In the genomic region with DNA sequence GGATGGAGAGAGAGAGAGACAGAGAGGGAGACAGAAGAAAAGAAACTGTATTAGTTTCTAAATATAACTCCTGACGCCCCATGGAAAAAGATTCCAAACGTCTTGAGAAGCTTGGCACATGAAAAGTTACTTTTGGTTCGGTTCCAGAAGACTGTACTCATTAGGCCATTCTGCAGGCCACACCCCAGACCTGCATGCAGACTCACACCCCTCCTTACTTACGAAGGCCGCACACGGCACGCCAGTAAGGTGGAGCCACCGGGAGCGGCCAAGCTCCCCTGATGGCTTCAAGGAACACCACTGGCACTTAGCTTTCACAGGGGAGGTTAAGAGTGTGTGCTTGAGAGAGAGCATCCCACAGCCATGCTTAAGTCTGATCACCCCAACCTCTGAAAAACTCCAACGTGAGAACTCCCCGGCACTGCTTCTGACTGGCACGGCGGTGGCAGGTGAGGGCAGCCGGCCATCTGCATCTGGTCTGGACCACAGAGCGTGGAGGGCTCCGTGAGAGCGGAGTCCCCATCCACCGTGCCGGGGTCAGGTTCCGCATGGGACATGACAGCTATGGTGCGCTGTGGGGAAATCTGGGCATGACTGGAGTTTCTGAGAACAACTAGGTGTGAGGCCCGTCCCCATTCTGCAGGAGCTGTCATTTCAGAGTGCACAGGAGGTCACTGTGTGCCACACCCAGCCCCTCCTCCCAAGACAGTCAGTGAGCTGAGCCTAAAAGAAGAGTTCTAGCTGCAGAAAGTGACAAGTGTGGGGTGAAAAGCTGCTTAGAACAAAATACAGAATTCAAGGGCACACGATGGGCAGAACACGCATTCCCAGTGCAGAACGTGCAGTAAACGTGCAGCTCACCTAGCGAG, we compare ENCODE assay signal across 8 cellular contexts.
DNase-seq lines count a peak whose midpoint lies in the region; ATAC-seq and TF ChIP-seq lines count a peak whose summit lies in the region.

No MANE protein-coding gene starts in this region.

- H2BK12ac ChIP-seq in trophoblast cell (ENCODE audit: low read length), result no peak overlapping the region

- H3K79me2 ChIP-seq in trophoblast cell (ENCODE audit: control insufficient read depth, insufficient read depth, low read length, poor library complexity), result peaks cover 23% of the 10 kb centered on the region

- H3K23ac ChIP-seq in trophoblast cell (ENCODE audit: low read length), result no peak overlapping the region

- DNase-seq in AG20443 (ENCODE audit: low spot score), result peak; percentile 83
- peak; percentile 94 for DNase-seq in fibroblast of gingiva (ENCODE audit: low read depth)
- DNase-seq in trophoblast cell, result no peak
- no peak for DNase-seq in amygdala (lab: John Stamatoyannopoulos, UW)
- no peak for DNase-seq in NCI-H1930 (lab: John Stamatoyannopoulos, UW)
- no peak for DNase-seq in mesenteric fat pad (ENCODE audit: low spot score)
- no peak for DNase-seq in SKM-1 (lab: John Stamatoyannopoulos, UW; ENCODE audit: unreplicated experiment)

- no peak overlapping the region for H2BK120ac ChIP-seq in trophoblast cell (ENCODE audit: insufficient read depth, low read length, poor library complexity)

- H3K36me3 ChIP-seq in trophoblast cell (ENCODE audit: control insufficient read depth in 1 of 2, insufficient read depth in 2 of 2, low read length in 2 of 2), result peaks cover 74 to 84% of the 10 kb centered on the region in 2 experiments

- no peak overlapping the region for H4K8ac ChIP-seq in trophoblast cell (ENCODE audit: low read depth, low read length)

- H3K9me3 ChIP-seq in trophoblast cell (ENCODE audit: insufficient read depth, low read depth, low read length), result peaks cover 7% of the 10 kb centered on the region

- no peak overlapping the region for H2BK5ac ChIP-seq in trophoblast cell (ENCODE audit: low read depth, low read length, poor library complexity)

- H3K79me1 ChIP-seq in trophoblast cell (ENCODE audit: low read length), result peaks cover 27% of the 10 kb centered on the region

- no peak overlapping the region for H3K4me3 ChIP-seq in trophoblast cell (ENCODE audit: low read depth, low read length)

- WGBS in trophoblast cell (ENCODE audit: extremely low coverage, insufficient coverage, insufficient read length), result no CpG with 5 or more reads among the region's 27 CpGs

- ATAC-seq in SK-N-SH treated with all-trans-retinoic acid at 6 μM for 48 hours, result peak; percentile 3; the same call in 1 of the 3 replicates

- peak overlapping the region; percentile 40 for H3K18ac ChIP-seq in trophoblast cell (ENCODE audit: low read length)

- no peak overlapping the region for H2AK5ac ChIP-seq in trophoblast cell (ENCODE audit: low read length)

- H3K14ac ChIP-seq in trophoblast cell (ENCODE audit: low read length), result no peak overlapping the region

- no peak overlapping the region for H3K4me2 ChIP-seq in trophoblast cell (ENCODE audit: low read length)

- H3K4ac ChIP-seq in trophoblast cell (ENCODE audit: low read depth, low read length), result peak overlapping the region; percentile 0

- H4K91ac ChIP-seq in trophoblast cell (ENCODE audit: low read depth, low read length), result no peak overlapping the region

- H3K27me3 ChIP-seq in trophoblast cell (ENCODE audit: insufficient read depth, low read length), result no peaks in the 10 kb centered on the region

- no peak overlapping the region for H3K27ac ChIP-seq in trophoblast cell (ENCODE audit: low read depth, low read length)

- no peak overlapping the region for H3K9ac ChIP-seq in trophoblast cell (ENCODE audit: low read length)

- peaks cover 25 to 32% of the 10 kb centered on the region in 2 experiments for H3K4me1 ChIP-seq in trophoblast cell (ENCODE audit: control insufficient read depth in 1 of 2, insufficient read depth in 2 of 2, low read length in 2 of 2)

- no peak overlapping the region for H2AFZ ChIP-seq in trophoblast cell (ENCODE audit: insufficient read depth, low read length, poor library complexity)

- H4K12ac ChIP-seq in trophoblast cell (ENCODE audit: low read depth, low read length), result no peak overlapping the region

TF ChIP-seq in SK-N-SH treated with all-trans-retinoic acid at 6 μM for 48 hours, 23 proteins besides CTCF, POLR2A, EP300 and RAD21:
- no peak for TF ChIP-seq SNAI2 (CRISPR knock-in tag; IDR thresholded peaks at IDR 0.05)
- no peak for TF ChIP-seq ZC3H10 (CRISPR knock-in tag; IDR thresholded peaks at IDR 0.05)
- TF ChIP-seq RARB (CRISPR knock-in tag; IDR thresholded peaks at IDR 0.05), result no peak
- TF ChIP-seq ISL1 (CRISPR knock-in tag; IDR thresholded peaks at IDR 0.05), result no peak
- no peak for TF ChIP-seq ZFP3 (CRISPR knock-in tag; IDR thresholded peaks at IDR 0.05)
- TF ChIP-seq ZNF70 (CRISPR knock-in tag; IDR thresholded peaks at IDR 0.05), result no peak

Comparison
In these comparisons a context has a peak if more than half of its experiments do, and no peak if none do; other contexts are left out.
1. DNase-seq: peak in AG20443 (single experiment) and fibroblast of gingiva (single experiment); none in trophoblast cell (0 of 2), amygdala (0 of 56), NCI-H1930 (0 of 2), mesenteric fat pad (single experiment) and SKM-1 (single experiment).